Comparison of ENCODE assay signal across 10 cellular contexts in genomic region chr19:1065606-1066109, GRCh38. TPM values are rescaled to one million over a fixed set of nuclear protein-coding genes. Genes with fewer than 3 reads are reported as not detected.
DNase-seq lines count a peak whose midpoint lies in the region; ATAC-seq and TF ChIP-seq lines count a peak whose summit lies in the region.
"Had no signal": no experiment of that assay in that cellular context is flagged by ENCODE, and none has a peak within 500 bp of the region (broad histone marks: within the 10 kb centered on the region; RNA-seq: fewer than 3 reads in every experiment).

No MANE protein-coding gene starts in this region.

- H3K36me3 ChIP-seq in BLaER1 (peaks cover 14% of the 10 kb centered on the region), HEK293 (ENCODE audit: control insufficient read depth in 2 of 2, insufficient read depth in 1 of 2, low read length in 2 of 2) (peaks cover 0 to 3% of the 10 kb centered on the region in 2 experiments; a peak in 2 of 3 replicates), GM23248 (ENCODE audit: low read depth) (no peaks in the 10 kb centered on the region)
- H3K36me3 ChIP-seq: sigmoid colon had no signal

- H4K20me1 ChIP-seq in BLaER1 (peaks cover 15% of the 10 kb centered on the region), GM23248 (ENCODE audit: insufficient read depth) (no peaks in the 10 kb centered on the region)

- no peaks in the 10 kb centered on the region for H3K27me3 Mint-ChIP-seq in activated naive CD8-positive, alpha-beta T cell
- H3K27me3 Mint-ChIP-seq in memory B cell: no peaks in the 10 kb centered on the region

- H3K4me3 Mint-ChIP-seq in activated naive CD8-positive, alpha-beta T cell: peak overlapping the region; percentile 63
- H3K4me3 Mint-ChIP-seq in memory B cell: peak overlapping the region; percentile 67

- H3K4me1 Mint-ChIP-seq in activated naive CD8-positive, alpha-beta T cell (ENCODE audit: low read depth): peaks cover 32% of the 10 kb centered on the region
- H3K4me1 Mint-ChIP-seq in memory B cell: peaks cover 43% of the 10 kb centered on the region

- H3K27me3 ChIP-seq in BLaER1 (no peaks in the 10 kb centered on the region), GM23248 (replicated peaks; ENCODE audit: insufficient read depth) (peaks cover 24% of the 10 kb centered on the region)

- no peak for TF ChIP-seq CTCF in HEK293 (tag by site-specific recombination; IDR thresholded peaks at IDR 0.05)

- 0 out of 2 replicates have a peak overlapping the region, but pooled peaks have one; percentile 34 for H3K4me3 ChIP-seq in BLaER1
- H3K4me3 ChIP-seq in HEK293 (ENCODE audit: low read depth, low read length): no peak overlapping the region
- no peak overlapping the region for H3K4me3 ChIP-seq in GM23248

- H3K9me2 ChIP-seq in GM23248 (ENCODE audit: insufficient read depth): no peaks in the 10 kb centered on the region

- H3K4me2 ChIP-seq in BLaER1: peak overlapping the region; percentile 94
- no peak overlapping the region for H3K4me2 ChIP-seq in GM23248 (ENCODE audit: unreplicated experiment)

- H3K27ac ChIP-seq in BLaER1: no peak overlapping the region
- no peak overlapping the region for H3K27ac ChIP-seq in HEK293 (ENCODE audit: extremely low read depth, low read depth, low read length)
- no peak overlapping the region for H3K27ac ChIP-seq in GM23248
- H3K27ac ChIP-seq: dorsolateral prefrontal cortex, sigmoid colon had no signal

- H3K36me3 Mint-ChIP-seq in activated naive CD8-positive, alpha-beta T cell: peaks cover 5% of the 10 kb centered on the region
- peaks cover 22% of the 10 kb centered on the region for H3K36me3 Mint-ChIP-seq in memory B cell

- CTCF ChIA-PET in HEK293 (lab: Yijun Ruan, JAX) (interaction anchor here (0.7 to 2.1 kb wide), 6 partner anchors 10 to 44 kb away, joined by 3 to 11 read pairs (median 5); partner anchors contain the start of genes ABCA7, CNN2 and RNU6-2), HEK293T (lab: Yijun Ruan, JAX) (no interaction called here)

- ATAC-seq in memory B cell (ENCODE audit: low read depth): no peak
- ATAC-seq in GM18861 (IDR thresholded peaks at IDR 0.05; ENCODE audit: unreplicated experiment): no peak

- H3K9me3 ChIP-seq in BLaER1: no peaks in the 10 kb centered on the region
- H3K9me3 ChIP-seq in HEK293 (ENCODE audit: control insufficient read depth, insufficient read depth, low read depth, low read length): no peaks in the 10 kb centered on the region
- no peaks in the 10 kb centered on the region for H3K9me3 ChIP-seq in GM23248 (ENCODE audit: low read depth)
- H3K9me3 ChIP-seq: sigmoid colon had no signal

- DNase-seq in memory B cell (ENCODE audit: low spot score in 2 of 2): no peak
- DNase-seq in NCI-H1417 treated with DMSO at 0.1 percent for 48 hours (lab: John Stamatoyannopoulos, UW): no peak
- DNase-seq in HEK293T (ENCODE audit: extremely low spot score): no peak
- no peak for DNase-seq in GM23248
- DNase-seq: sigmoid colon had no signal

- in situ Hi-C loops in GM23248 (cut with MboI): no loop called here

- H3K9ac ChIP-seq in BLaER1 (0 out of 2 replicates have a peak overlapping the region, but pooled peaks have one; percentile 36), GM23248 (no peak overlapping the region)

- H3K4me1 ChIP-seq in BLaER1 (peaks cover 59% of the 10 kb centered on the region), HEK293 (ENCODE audit: control insufficient read depth, insufficient read depth, low read length) (peaks cover 2% of the 10 kb centered on the region; the same call in 1 of the 2 replicates), GM23248 (ENCODE audit: insufficient read depth) (no peaks in the 10 kb centered on the region)

- H3F3A ChIP-seq in GM23248 (ENCODE audit: insufficient read depth): no peaks in the 10 kb centered on the region

- POLR2A ChIA-PET in HEK293 (lab: Yijun Ruan, JAX) (interaction anchor here (1.0 to 1.2 kb wide), 2 partner anchors 19 to 20 kb away, joined by 3 to 4 read pairs; no protein-coding TSS in a partner anchor), HEK293T (lab: Yijun Ruan, JAX) (interaction anchor here (1.1 to 2.1 kb wide), 3 partner anchors 26 to 203 kb away, joined by 3 to 4 read pairs (median 4); partner anchors contain the start of genes ABCA7 and RNU6-2)

- H3K79me2 ChIP-seq in GM23248 (ENCODE audit: insufficient read depth): no peaks in the 10 kb centered on the region

- WGBS in GM23248 (ENCODE audit: low coverage in 1 of 2, low lambda C conversion rate in 2 of 2, missing lambda C conversion rate in 2 of 2), 2 experiments: 70 to 80% methylated on average over 17 of the region's 17 CpGs

- H2AFZ ChIP-seq in GM23248: no peak overlapping the region

- H3K9me3 Mint-ChIP-seq in activated naive CD8-positive, alpha-beta T cell (ENCODE audit: low read depth): no peaks in the 10 kb centered on the region
- H3K9me3 Mint-ChIP-seq in memory B cell: no peaks in the 10 kb centered on the region

- no peak overlapping the region for H3K27ac Mint-ChIP-seq in activated naive CD8-positive, alpha-beta T cell
- no peak overlapping the region for H3K27ac Mint-ChIP-seq in memory B cell

TF ChIP-seq in HEK293, 187 proteins besides CTCF, POLR2A, EP300 and RAD21 (continues in another document):
- TF ChIP-seq ZNF394 (tag by site-specific recombination; IDR thresholded peaks at IDR 0.05; ENCODE audit: borderline replicate concordance): 0 out of 2 replicates have a peak, but pooled peaks have one; percentile 13
- TF ChIP-seq SP7 (tag by site-specific recombination; IDR thresholded peaks at IDR 0.05): no peak
- TF ChIP-seq ZBTB1 (tag by site-specific recombination; IDR thresholded peaks at IDR 0.05): no peak
- TF ChIP-seq ZNF169 (tag by site-specific recombination; IDR thresholded peaks at IDR 0.05): no peak
- 0 out of 2 replicates have a peak, but pooled peaks have one; percentile 9 for TF ChIP-seq GLIS1 (tag by site-specific recombination; IDR thresholded peaks at IDR 0.05)
- TF ChIP-seq ZFP37 (tag by site-specific recombination; IDR thresholded peaks at IDR 0.05): 0 out of 2 replicates have a peak, but pooled peaks have one; percentile 1
- TF ChIP-seq ZNF433 (tag by site-specific recombination; IDR thresholded peaks at IDR 0.05; ENCODE audit: low read depth): no peak
- TF ChIP-seq ZNF138 (tag by site-specific recombination; IDR thresholded peaks at IDR 0.05; ENCODE audit: borderline replicate concordance): no peak
- no peak for TF ChIP-seq ZBTB21 (tag by site-specific recombination; IDR thresholded peaks at IDR 0.05)
- no peak for TF ChIP-seq ZNF423 (tag by site-specific recombination; IDR thresholded peaks at IDR 0.05)

TF ChIP-seq in HEK293T, 16 proteins besides CTCF, POLR2A, EP300 and RAD21:
- TF ChIP-seq HDGF (IDR thresholded peaks at IDR 0.05; ENCODE audit: borderline replicate concordance): no peak
- no peak for TF ChIP-seq BHLHE40 (IDR thresholded peaks at IDR 0.05; ENCODE audit: borderline replicate concordance)
- no peak for TF ChIP-seq CTBP1 (IDR thresholded peaks at IDR 0.05; ENCODE audit: borderline replicate concordance)
- no peak for TF ChIP-seq ELF4 (IDR thresholded peaks at IDR 0.05)
- TF ChIP-seq LEF1 (IDR thresholded peaks at IDR 0.05; ENCODE audit: borderline replicate concordance): no peak
- no peak for TF ChIP-seq ZNF384 (IDR thresholded peaks at IDR 0.05)
- no peak for TF ChIP-seq NFRKB (IDR thresholded peaks at IDR 0.05)
- no peak for TF ChIP-seq FOXK2 (IDR thresholded peaks at IDR 0.05)
- TF ChIP-seq ARNT (IDR thresholded peaks at IDR 0.05): no peak
- TF ChIP-seq L3MBTL2 (conservative IDR thresholded peaks at IDR 0.05): no peak
- no peak for TF ChIP-seq SUZ12 (IDR thresholded peaks at IDR 0.05)
- TF ChIP-seq SP1 (IDR thresholded peaks at IDR 0.05): no peak
- no peak for TF ChIP-seq PKNOX1 (IDR thresholded peaks at IDR 0.05)
- no peak for TF ChIP-seq TARDBP (IDR thresholded peaks at IDR 0.05)

RNA-seq across cellular contexts. Expression of gene ARHGAP45, which starts 1.3 kb away (rescaled TPM):
- 1.5 and 6.3 TPM in 2 replicates for total RNA-seq in GM23248 (2014; rRNA removed; shearing (Covaris generic))
- 3.2 and 3.5 TPM in 2 replicates for polyA plus RNA-seq in GM23248 (2016; fragmentation: Nextera tagmentation; extraction: Ambion mirVana)

RNA-seq across cellular contexts. Expression of gene ABCA7, which starts 25.8 kb away (rescaled TPM):
- 1.1 and 2.1 TPM in 2 replicates for total RNA-seq in GM23248 (2014; rRNA removed; shearing (Covaris generic))
- 1.7 and 2.6 TPM in 2 replicates for polyA plus RNA-seq in GM23248 (2016; fragmentation: Nextera tagmentation; extraction: Ambion mirVana)

RNA-seq across cellular contexts. Expression of gene POLR2E, which starts 29.5 kb away (rescaled TPM):
- total RNA-seq in GM23248 (2014; rRNA removed; shearing (Covaris generic)): 172 and 233 TPM in 2 replicates
- 336 and 347 TPM in 2 replicates for polyA plus RNA-seq in GM23248 (2016; fragmentation: Nextera tagmentation; extraction: Ambion mirVana)

RNA-seq across cellular contexts. Expression of gene GPX4, which starts 38.1 kb away (rescaled TPM):
- total RNA-seq in GM23248 (2014; rRNA removed; shearing (Covaris generic)): 298 and 323 TPM in 2 replicates
- 601 and 607 TPM in 2 replicates for polyA plus RNA-seq in GM23248 (2016; fragmentation: Nextera tagmentation; extraction: Ambion mirVana)

RNA-seq across cellular contexts. Expression of gene CNN2, which starts 39.2 kb away (rescaled TPM):
- total RNA-seq in GM23248 (2014; rRNA removed; shearing (Covaris generic)): 239 and 244 TPM in 2 replicates
- polyA plus RNA-seq in GM23248 (2016; fragmentation: Nextera tagmentation; extraction: Ambion mirVana): 400 and 415 TPM in 2 replicates
